Comparison of ENCODE assay signal across 8 cellular contexts in genomic region chr20:18138639-18139583, GRCh38. TPM values are rescaled to one million over a fixed set of nuclear protein-coding genes. Genes with fewer than 3 reads are reported as not detected.
A peak's percentile ranks its signal among the peaks of the same experiment; 100 is the strongest.
DNase-seq lines count a peak whose midpoint lies in the region; ATAC-seq and TF ChIP-seq lines count a peak whose summit lies in the region.

No MANE protein-coding gene starts in this region.

- H3K4me3 Mint-ChIP-seq in IgD-negative memory B cell: peak overlapping the region; percentile 53 to 95 (median 88)

- H3K27ac Mint-ChIP-seq in IgD-negative memory B cell: peak overlapping the region in 2 of 3 donors; percentile 88 to 89

- H3K27me3 Mint-ChIP-seq in IgD-negative memory B cell: peaks cover 3% of the 10 kb centered on the region

- no peaks in the 10 kb centered on the region for H3K36me3 ChIP-seq in mucosa of descending colon (ENCODE audit: low read depth)

- no peak for DNase-seq in AG04449 (ENCODE audit: low read depth, low spot score)
- DNase-seq in cardiac fibroblast (ENCODE audit: low read depth in 2 of 2): peak in 1 of 2 donors; percentile 1
- DNase-seq in mucosa of descending colon: peak in 1 of 3 donors; percentile 31
- no peak for DNase-seq in UCSD-AML1 (lab: John Stamatoyannopoulos, UW; ENCODE audit: unreplicated experiment)
- no peak for DNase-seq in NCI-H128 (lab: John Stamatoyannopoulos, UW; ENCODE audit: unreplicated experiment)
- no peak for DNase-seq in stimulated activated CD4-positive, alpha-beta T cell treated with anti-CD3 and anti-CD28 coated beads, Interleukin-1b, Interleukin-23, amount 100 ng/mL, for 48 hours

- POLR2A ChIA-PET in AG04449 (lab: Yijun Ruan, JAX): interaction anchor here (1.2 kb wide), 1 partner anchor 149 kb away, joined by 7 read pairs; the partner anchor contains the start of gene ZNF133

- no peak for TF ChIP-seq CTCF in AG04449 (IDR thresholded peaks at IDR 0.05; ENCODE audit: insufficient read depth, low read length, missing control alignments)
- no peak for TF ChIP-seq CTCF in cardiac fibroblast (IDR thresholded peaks at IDR 0.05; ENCODE audit: low read depth, low read length)
- no peak for TF ChIP-seq CTCF in mucosa of descending colon (IDR thresholded peaks at IDR 0.05)

- peaks cover 6% of the 10 kb centered on the region for H3K4me1 ChIP-seq in mucosa of descending colon (ENCODE audit: low read depth)

- CTCF ChIA-PET in AG04449 (lab: Yijun Ruan, JAX): interaction anchor here (1.7 kb wide), 1 partner anchor 16 kb away, joined by 5 read pairs; no protein-coding TSS in a partner anchor

- peaks cover 2% of the 10 kb centered on the region for H3K36me3 Mint-ChIP-seq in IgD-negative memory B cell

- intact Hi-C loops in mucosa of descending colon (cut with DNase I, micrococcal nuclease): no loop called here

- H3K4me3 ChIP-seq in AG04449 (ENCODE audit: low read depth, low read length) (peak overlapping the region; percentile 84), cardiac fibroblast (replicated peaks in 1 of 2; ENCODE audit: low read depth in 2 of 2, low read length in 2 of 2) (peak overlapping the region; percentile 86 to 92), mucosa of descending colon (peak overlapping the region; percentile 60)

- ATAC-seq in mucosa of descending colon: peak; percentile 50
- no peak for ATAC-seq in HG02981 (IDR thresholded peaks at IDR 0.05; ENCODE audit: unreplicated experiment)

- H3K9me3 ChIP-seq in mucosa of descending colon: no peaks in the 10 kb centered on the region

- H3K9me3 Mint-ChIP-seq in IgD-negative memory B cell: no peaks in the 10 kb centered on the region

- peaks cover 24 to 32% (median 29%) of the 10 kb centered on the region in 3 donors for H3K4me1 Mint-ChIP-seq in IgD-negative memory B cell

RNA-seq across cellular contexts. Expression of gene KAT14, which starts 1.2 kb away (rescaled TPM):
- polyA plus RNA-seq in IgD-negative memory B cell: 19.4 TPM
- total RNA-seq in mucosa of descending colon: 10 to 100 TPM; 13.0 to 23.4 (median 16.6) TPM

RNA-seq across cellular contexts. Expression of gene PET117, which starts 1.2 kb away (rescaled TPM):
- 24.3 TPM for polyA plus RNA-seq in IgD-negative memory B cell
- total RNA-seq in mucosa of descending colon: 10 to 100 TPM; 13.6 to 25.6 (median 14.7) TPM
